1 cellular context compared by ENCODE assay signal in the genomic region with DNA sequence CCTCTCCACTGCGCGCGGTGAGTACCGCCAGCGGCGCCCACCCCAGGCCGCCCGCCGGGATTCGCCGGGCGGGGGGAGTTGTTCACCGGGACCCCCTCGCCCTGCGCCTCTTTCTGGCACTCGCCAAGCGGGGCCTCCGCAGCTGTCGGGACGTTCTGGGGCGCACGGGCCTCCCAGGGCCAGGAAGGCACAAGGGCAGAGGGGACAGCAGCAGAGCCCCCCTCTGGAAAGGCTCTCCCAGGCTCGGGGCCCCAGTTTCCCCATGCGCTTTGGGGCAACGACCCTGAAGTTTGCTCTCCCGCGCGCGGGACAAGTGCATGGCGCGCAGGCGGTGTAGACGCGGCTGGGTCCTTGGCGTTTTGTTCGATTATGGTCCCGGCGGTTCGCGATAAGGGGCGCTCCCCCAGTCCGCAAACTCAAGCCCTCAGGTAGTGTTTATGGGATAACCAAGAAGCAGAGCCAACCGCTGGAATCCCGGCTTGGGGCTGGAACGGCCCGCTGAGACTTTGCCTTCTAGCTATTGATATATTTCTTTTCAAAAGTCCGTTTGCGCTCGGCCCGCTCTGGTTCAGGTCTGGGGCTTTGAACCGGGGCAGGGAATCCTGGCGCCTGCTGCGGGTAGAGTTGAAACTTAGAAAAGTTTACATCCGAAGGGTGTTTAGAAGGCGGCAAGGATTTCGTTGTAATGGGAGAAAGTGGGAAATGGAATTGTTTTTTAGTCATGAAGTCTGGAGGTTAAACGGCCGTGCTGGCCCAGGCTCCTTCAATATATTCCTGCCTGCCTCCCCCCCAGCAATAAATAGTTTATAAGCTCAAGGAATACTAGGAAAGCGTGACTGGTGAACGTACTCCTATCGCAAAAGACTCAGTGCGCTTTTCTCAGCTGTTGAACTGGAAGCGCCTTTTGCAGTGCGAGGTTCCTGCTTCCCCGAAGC.
TF ChIP-seq lines count a peak whose summit lies in the region.

No MANE protein-coding gene starts in this region.

TF ChIP-seq in HEK293, 187 proteins besides CTCF, POLR2A, EP300 and RAD21 (continued from another document and continues in another):
- TF ChIP-seq, protein P1, sequence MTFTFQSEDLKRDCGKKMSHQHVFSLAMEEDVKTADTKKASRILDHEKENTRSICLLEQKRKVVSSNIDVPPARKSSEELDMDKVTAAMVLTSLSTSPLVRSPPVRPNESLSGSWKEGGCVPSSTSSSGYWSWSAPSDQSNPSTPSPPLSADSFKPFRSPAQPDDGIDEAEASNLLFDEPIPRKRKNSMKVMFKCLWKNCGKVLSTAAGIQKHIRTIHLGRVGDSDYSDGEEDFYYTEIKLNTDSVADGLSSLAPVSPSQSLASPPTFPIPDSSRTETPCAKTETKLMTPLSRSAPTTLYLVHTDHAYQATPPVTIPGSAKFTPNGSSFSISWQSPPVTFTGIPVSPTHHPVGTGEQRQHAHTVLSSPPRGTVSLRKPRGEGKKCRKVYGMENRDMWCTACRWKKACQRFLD (tag by site-specific recombination; IDR thresholded peaks at IDR 0.05): no peak
- TF ChIP-seq, protein P2, sequence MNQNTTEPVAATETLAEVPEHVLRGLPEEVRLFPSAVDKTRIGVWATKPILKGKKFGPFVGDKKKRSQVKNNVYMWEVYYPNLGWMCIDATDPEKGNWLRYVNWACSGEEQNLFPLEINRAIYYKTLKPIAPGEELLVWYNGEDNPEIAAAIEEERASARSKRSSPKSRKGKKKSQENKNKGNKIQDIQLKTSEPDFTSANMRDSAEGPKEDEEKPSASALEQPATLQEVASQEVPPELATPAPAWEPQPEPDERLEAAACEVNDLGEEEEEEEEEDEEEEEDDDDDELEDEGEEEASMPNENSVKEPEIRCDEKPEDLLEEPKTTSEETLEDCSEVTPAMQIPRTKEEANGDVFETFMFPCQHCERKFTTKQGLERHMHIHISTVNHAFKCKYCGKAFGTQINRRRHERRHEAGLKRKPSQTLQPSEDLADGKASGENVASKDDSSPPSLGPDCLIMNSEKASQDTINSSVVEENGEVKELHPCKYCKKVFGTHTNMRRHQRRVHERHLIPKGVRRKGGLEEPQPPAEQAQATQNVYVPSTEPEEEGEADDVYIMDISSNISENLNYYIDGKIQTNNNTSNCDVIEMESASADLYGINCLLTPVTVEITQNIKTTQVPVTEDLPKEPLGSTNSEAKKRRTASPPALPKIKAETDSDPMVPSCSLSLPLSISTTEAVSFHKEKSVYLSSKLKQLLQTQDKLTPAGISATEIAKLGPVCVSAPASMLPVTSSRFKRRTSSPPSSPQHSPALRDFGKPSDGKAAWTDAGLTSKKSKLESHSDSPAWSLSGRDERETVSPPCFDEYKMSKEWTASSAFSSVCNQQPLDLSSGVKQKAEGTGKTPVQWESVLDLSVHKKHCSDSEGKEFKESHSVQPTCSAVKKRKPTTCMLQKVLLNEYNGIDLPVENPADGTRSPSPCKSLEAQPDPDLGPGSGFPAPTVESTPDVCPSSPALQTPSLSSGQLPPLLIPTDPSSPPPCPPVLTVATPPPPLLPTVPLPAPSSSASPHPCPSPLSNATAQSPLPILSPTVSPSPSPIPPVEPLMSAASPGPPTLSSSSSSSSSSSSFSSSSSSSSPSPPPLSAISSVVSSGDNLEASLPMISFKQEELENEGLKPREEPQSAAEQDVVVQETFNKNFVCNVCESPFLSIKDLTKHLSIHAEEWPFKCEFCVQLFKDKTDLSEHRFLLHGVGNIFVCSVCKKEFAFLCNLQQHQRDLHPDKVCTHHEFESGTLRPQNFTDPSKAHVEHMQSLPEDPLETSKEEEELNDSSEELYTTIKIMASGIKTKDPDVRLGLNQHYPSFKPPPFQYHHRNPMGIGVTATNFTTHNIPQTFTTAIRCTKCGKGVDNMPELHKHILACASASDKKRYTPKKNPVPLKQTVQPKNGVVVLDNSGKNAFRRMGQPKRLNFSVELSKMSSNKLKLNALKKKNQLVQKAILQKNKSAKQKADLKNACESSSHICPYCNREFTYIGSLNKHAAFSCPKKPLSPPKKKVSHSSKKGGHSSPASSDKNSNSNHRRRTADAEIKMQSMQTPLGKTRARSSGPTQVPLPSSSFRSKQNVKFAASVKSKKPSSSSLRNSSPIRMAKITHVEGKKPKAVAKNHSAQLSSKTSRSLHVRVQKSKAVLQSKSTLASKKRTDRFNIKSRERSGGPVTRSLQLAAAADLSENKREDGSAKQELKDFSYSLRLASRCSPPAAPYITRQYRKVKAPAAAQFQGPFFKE (tag by site-specific recombination; IDR thresholded peaks at IDR 0.05; ENCODE audit: borderline replicate concordance): no peak
- no peak for TF ChIP-seq ZNF600 (tag by site-specific recombination; IDR thresholded peaks at IDR 0.05)
- TF ChIP-seq ZNF341 (tag by site-specific recombination; IDR thresholded peaks at IDR 0.05; ENCODE audit: low read depth): peak; percentile 87
- TF ChIP-seq, protein P3, sequence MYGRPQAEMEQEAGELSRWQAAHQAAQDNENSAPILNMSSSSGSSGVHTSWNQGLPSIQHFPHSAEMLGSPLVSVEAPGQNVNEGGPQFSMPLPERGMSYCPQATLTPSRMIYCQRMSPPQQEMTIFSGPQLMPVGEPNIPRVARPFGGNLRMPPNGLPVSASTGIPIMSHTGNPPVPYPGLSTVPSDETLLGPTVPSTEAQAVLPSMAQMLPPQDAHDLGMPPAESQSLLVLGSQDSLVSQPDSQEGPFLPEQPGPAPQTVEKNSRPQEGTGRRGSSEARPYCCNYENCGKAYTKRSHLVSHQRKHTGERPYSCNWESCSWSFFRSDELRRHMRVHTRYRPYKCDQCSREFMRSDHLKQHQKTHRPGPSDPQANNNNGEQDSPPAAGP (tag by site-specific recombination; IDR thresholded peaks at IDR 0.05): no peak
- no peak for TF ChIP-seq ZNF350 (tag by site-specific recombination; IDR thresholded peaks at IDR 0.05)
- TF ChIP-seq ZBTB8A (tag by site-specific recombination; IDR thresholded peaks at IDR 0.05): peak; percentile 95
- TF ChIP-seq, protein P4, sequence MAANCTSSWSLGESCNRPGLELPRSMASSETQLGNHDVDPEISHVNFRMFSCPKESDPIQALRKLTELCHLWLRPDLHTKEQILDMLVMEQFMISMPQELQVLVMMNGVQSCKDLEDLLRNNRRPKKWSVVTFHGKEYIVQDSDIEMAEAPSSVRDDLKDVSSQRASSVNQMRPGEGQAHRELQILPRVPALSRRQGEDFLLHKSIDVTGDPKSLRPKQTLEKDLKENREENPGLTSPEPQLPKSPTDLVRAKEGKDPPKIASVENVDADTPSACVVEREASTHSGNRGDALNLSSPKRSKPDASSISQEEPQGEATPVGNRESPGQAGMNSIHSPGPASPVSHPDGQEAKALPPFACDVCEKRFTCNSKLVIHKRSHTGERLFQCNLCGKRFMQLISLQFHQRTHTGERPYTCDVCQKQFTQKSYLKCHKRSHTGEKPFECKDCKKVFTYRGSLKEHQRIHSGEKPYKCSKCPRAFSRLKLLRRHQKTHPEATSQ (tag by site-specific recombination; IDR thresholded peaks at IDR 0.05): no peak
- no peak for TF ChIP-seq ZNF274 (IDR thresholded peaks at IDR 0.05; ENCODE audit: low read length)
- TF ChIP-seq ZNF274 (tag by site-specific recombination; IDR thresholded peaks at IDR 0.05; ENCODE audit: borderline replicate concordance): no peak
- TF ChIP-seq ZNF555 (tag by site-specific recombination; conservative IDR thresholded peaks at IDR 0.05): no peak
- TF ChIP-seq ZIC2 (tag by site-specific recombination; IDR thresholded peaks at IDR 0.05): peak; percentile 39
- no peak for TF ChIP-seq ZNF302 (tag by site-specific recombination; IDR thresholded peaks at IDR 0.05; ENCODE audit: low read depth)
- TF ChIP-seq, protein P5, sequence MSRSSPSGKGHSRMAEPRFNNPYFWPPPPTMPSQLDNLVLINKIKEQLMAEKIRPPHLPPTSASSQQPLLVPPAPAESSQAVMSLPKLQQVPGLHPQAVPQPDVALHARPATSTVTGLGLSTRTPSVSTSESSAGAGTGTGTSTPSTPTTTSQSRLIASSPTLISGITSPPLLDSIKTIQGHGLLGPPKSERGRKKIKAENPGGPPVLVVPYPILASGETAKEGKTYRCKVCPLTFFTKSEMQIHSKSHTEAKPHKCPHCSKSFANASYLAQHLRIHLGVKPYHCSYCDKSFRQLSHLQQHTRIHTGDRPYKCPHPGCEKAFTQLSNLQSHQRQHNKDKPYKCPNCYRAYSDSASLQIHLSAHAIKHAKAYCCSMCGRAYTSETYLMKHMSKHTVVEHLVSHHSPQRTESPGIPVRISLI (tag by site-specific recombination; IDR thresholded peaks at IDR 0.05): no peak
- TF ChIP-seq, protein P6, sequence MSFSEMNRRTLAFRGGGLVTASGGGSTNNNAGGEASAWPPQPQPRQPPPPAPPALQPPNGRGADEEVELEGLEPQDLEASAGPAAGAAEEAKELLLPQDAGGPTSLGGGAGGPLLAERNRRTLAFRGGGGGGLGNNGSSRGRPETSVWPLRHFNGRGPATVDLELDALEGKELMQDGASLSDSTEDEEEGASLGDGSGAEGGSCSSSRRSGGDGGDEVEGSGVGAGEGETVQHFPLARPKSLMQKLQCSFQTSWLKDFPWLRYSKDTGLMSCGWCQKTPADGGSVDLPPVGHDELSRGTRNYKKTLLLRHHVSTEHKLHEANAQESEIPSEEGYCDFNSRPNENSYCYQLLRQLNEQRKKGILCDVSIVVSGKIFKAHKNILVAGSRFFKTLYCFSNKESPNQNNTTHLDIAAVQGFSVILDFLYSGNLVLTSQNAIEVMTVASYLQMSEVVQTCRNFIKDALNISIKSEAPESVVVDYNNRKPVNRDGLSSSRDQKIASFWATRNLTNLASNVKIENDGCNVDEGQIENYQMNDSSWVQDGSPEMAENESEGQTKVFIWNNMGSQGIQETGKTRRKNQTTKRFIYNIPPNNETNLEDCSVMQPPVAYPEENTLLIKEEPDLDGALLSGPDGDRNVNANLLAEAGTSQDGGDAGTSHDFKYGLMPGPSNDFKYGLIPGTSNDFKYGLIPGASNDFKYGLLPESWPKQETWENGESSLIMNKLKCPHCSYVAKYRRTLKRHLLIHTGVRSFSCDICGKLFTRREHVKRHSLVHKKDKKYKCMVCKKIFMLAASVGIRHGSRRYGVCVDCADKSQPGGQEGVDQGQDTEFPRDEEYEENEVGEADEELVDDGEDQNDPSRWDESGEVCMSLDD (tag by site-specific recombination; IDR thresholded peaks at IDR 0.05): peak; percentile 64; the same call in 1 of the 2 replicates
- TF ChIP-seq ZNF335 (tag by site-specific recombination; conservative IDR thresholded peaks at IDR 0.05): peak; percentile 95
- TF ChIP-seq KLF16 (tag by site-specific recombination; IDR thresholded peaks at IDR 0.05): peak; percentile 30; the same call in 1 of the 2 replicates
- TF ChIP-seq, protein P7, sequence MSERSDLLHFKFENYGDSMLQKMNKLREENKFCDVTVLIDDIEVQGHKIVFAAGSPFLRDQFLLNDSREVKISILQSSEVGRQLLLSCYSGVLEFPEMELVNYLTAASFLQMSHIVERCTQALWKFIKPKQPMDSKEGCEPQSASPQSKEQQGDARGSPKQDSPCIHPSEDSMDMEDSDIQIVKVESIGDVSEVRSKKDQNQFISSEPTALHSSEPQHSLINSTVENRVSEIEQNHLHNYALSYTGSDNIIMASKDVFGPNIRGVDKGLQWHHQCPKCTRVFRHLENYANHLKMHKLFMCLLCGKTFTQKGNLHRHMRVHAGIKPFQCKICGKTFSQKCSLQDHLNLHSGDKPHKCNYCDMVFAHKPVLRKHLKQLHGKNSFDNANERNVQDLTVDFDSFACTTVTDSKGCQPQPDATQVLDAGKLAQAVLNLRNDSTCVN (tag by site-specific recombination; optimal IDR thresholded peaks at IDR 0.05): peak; percentile 79
- TF ChIP-seq ZNF560 (tag by site-specific recombination; IDR thresholded peaks at IDR 0.05; ENCODE audit: borderline replicate concordance): no peak
- no peak for TF ChIP-seq ZNF596 (tag by site-specific recombination; IDR thresholded peaks at IDR 0.05)
- TF ChIP-seq ZNF239 (tag by site-specific recombination; IDR thresholded peaks at IDR 0.05): no peak
- no peak for TF ChIP-seq ZFP41 (tag by site-specific recombination; IDR thresholded peaks at IDR 0.05; ENCODE audit: borderline replicate concordance)
- TF ChIP-seq ZNF221 (tag by site-specific recombination; IDR thresholded peaks at IDR 0.05; ENCODE audit: borderline replicate concordance): no peak
- peak; percentile 70 for TF ChIP-seq GLIS2 (tag by site-specific recombination; IDR thresholded peaks at IDR 0.05)
- TF ChIP-seq, protein P8, sequence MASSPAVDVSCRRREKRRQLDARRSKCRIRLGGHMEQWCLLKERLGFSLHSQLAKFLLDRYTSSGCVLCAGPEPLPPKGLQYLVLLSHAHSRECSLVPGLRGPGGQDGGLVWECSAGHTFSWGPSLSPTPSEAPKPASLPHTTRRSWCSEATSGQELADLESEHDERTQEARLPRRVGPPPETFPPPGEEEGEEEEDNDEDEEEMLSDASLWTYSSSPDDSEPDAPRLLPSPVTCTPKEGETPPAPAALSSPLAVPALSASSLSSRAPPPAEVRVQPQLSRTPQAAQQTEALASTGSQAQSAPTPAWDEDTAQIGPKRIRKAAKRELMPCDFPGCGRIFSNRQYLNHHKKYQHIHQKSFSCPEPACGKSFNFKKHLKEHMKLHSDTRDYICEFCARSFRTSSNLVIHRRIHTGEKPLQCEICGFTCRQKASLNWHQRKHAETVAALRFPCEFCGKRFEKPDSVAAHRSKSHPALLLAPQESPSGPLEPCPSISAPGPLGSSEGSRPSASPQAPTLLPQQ (tag by site-specific recombination; IDR thresholded peaks at IDR 0.05): peak; percentile 26; the same call in 1 of the 2 replicates
- TF ChIP-seq ZNF76 (tag by site-specific recombination; IDR thresholded peaks at IDR 0.05; ENCODE audit: borderline replicate concordance, low read depth): peak; percentile 46; the same call in 1 of the 2 replicates
- TF ChIP-seq, protein P9, sequence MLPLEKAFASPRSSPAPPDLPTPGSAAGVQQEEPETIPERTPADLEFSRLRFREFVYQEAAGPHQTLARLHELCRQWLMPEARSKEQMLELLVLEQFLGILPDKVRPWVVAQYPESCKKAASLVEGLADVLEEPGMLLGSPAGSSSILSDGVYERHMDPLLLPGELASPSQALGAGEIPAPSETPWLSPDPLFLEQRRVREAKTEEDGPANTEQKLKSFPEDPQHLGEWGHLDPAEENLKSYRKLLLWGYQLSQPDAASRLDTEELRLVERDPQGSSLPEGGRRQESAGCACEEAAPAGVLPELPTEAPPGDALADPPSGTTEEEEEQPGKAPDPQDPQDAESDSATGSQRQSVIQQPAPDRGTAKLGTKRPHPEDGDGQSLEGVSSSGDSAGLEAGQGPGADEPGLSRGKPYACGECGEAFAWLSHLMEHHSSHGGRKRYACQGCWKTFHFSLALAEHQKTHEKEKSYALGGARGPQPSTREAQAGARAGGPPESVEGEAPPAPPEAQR (tag by site-specific recombination; IDR thresholded peaks at IDR 0.05): no peak
- TF ChIP-seq ZEB2 (tag by site-specific recombination; IDR thresholded peaks at IDR 0.05): 0 out of 2 replicates have a peak, but pooled peaks have one; percentile 50
- TF ChIP-seq, protein P10, sequence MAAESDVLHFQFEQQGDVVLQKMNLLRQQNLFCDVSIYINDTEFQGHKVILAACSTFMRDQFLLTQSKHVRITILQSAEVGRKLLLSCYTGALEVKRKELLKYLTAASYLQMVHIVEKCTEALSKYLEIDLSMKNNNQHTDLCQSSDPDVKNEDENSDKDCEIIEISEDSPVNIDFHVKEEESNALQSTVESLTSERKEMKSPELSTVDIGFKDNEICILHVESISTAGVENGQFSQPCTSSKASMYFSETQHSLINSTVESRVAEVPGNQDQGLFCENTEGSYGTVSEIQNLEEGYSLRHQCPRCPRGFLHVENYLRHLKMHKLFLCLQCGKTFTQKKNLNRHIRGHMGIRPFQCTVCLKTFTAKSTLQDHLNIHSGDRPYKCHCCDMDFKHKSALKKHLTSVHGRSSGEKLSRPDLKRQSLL (tag by site-specific recombination; IDR thresholded peaks at IDR 0.05): no peak
